Comparison of ENCODE assay signal across 30 cellular contexts in genomic region chr2:144326845-144327244, GRCh38.
DNase-seq lines count a peak whose midpoint lies in the region; ATAC-seq and TF ChIP-seq lines count a peak whose summit lies in the region.
"Had no signal": no experiment of that assay in that cellular context is flagged by ENCODE, and none has a peak within 500 bp of the region (broad histone marks: within the 10 kb centered on the region; RNA-seq: fewer than 3 reads in every experiment).

No MANE protein-coding gene starts in this region.

- H3K9me3 Mint-ChIP-seq in stimulated activated naive CD8-positive, alpha-beta T cell treated with anti-CD3 and anti-CD28 coated beads, Interleukin-15, Interleukin-2, amounts not matched to agents 100 ng/mL and 50 ng/mL, for 24 hours: no peaks in the 10 kb centered on the region
- H3K9me3 Mint-ChIP-seq in activated T-helper 1 cell treated with anti-CD3 and anti-CD28 coated beads, Interleukin-12 subunit alpha, Interleukin-12 subunit beta, Interleukin-2, Interleukin-4 antibody, amounts not matched to agents 30 ng/mL and 10 ng/mL and 1 ng/mL, durations not matched to agents 14 hours and 24 hours and 36 hours: peaks cover 4% of the 10 kb centered on the region
- H3K9me3 Mint-ChIP-seq in endodermal cell: peaks cover 5% of the 10 kb centered on the region
- H3K9me3 Mint-ChIP-seq: CD8-positive, alpha-beta T cell; memory B cell; T-helper 1 cell treated with Interleukin-12 subunit alpha and Interleukin-12 subunit beta and Interleukin-4 antibody, amounts not matched to agents 30 μg/mL and 1 μg/mL, for 36 hours had no signal

- H3K27me3 Mint-ChIP-seq in stimulated activated naive CD8-positive, alpha-beta T cell treated with anti-CD3 and anti-CD28 coated beads, Interleukin-15, Interleukin-2, amounts not matched to agents 100 ng/mL and 50 ng/mL, for 24 hours: no peaks in the 10 kb centered on the region
- H3K27me3 Mint-ChIP-seq in activated T-helper 1 cell treated with anti-CD3 and anti-CD28 coated beads, Interleukin-12 subunit alpha, Interleukin-12 subunit beta, Interleukin-2, Interleukin-4 antibody, amounts not matched to agents 30 ng/mL and 10 ng/mL and 1 ng/mL, durations not matched to agents 14 hours and 24 hours and 36 hours (ENCODE audit: insufficient read depth): no peaks in the 10 kb centered on the region
- no peaks in the 10 kb centered on the region for H3K27me3 Mint-ChIP-seq in endodermal cell (ENCODE audit: insufficient read depth)
- H3K27me3 Mint-ChIP-seq: memory B cell had no signal

- no peak overlapping the region for H3K27ac ChIP-seq in endodermal cell (ENCODE audit: low read depth, low read length)
- H3K27ac ChIP-seq: gastrocnemius medialis, right atrium auricular region, thyroid gland, vagina had no signal

- 94 to 100% methylated on average over 1 to 3 of the region's 3 CpGs for WGBS in endodermal cell (ENCODE audit: insufficient coverage in 1 of 2, insufficient read length in 1 of 2), 2 experiments

- no peak for ATAC-seq in stimulated activated naive CD8-positive, alpha-beta T cell treated with anti-CD3 and anti-CD28 coated beads, Interleukin-15, Interleukin-2, amounts not matched to agents 100 U/mL and 50 U/mL, for 24 hours
- ATAC-seq in GM19035 (IDR thresholded peaks at IDR 0.05; ENCODE audit: unreplicated experiment): no peak
- ATAC-seq: CD8-positive, alpha-beta T cell; gastrocnemius medialis; GM12878; left lobe of liver; Right ventricle myocardium inferior had no signal

- peaks cover 41% of the 10 kb centered on the region for H3K36me3 Mint-ChIP-seq in stimulated activated naive CD8-positive, alpha-beta T cell treated with anti-CD3 and anti-CD28 coated beads, Interleukin-15, Interleukin-2, amounts not matched to agents 100 ng/mL and 50 ng/mL, for 24 hours (ENCODE audit: low read depth)
- H3K36me3 Mint-ChIP-seq in activated T-helper 1 cell treated with anti-CD3 and anti-CD28 coated beads, Interleukin-12 subunit alpha, Interleukin-12 subunit beta, Interleukin-2, Interleukin-4 antibody, amounts not matched to agents 30 ng/mL and 10 ng/mL and 1 ng/mL, durations not matched to agents 14 hours and 24 hours and 36 hours (ENCODE audit: low read depth): peaks cover 18% of the 10 kb centered on the region
- peaks cover 2% of the 10 kb centered on the region for H3K36me3 Mint-ChIP-seq in endodermal cell (ENCODE audit: low read depth)

- H3K4me1 Mint-ChIP-seq in stimulated activated naive CD8-positive, alpha-beta T cell treated with anti-CD3 and anti-CD28 coated beads, Interleukin-15, Interleukin-2, amounts not matched to agents 100 ng/mL and 50 ng/mL, for 24 hours (ENCODE audit: low read depth): peaks cover 90% of the 10 kb centered on the region
- peaks cover 79% of the 10 kb centered on the region for H3K4me1 Mint-ChIP-seq in activated T-helper 1 cell treated with anti-CD3 and anti-CD28 coated beads, Interleukin-12 subunit alpha, Interleukin-12 subunit beta, Interleukin-2, Interleukin-4 antibody, amounts not matched to agents 30 ng/mL and 10 ng/mL and 1 ng/mL, durations not matched to agents 14 hours and 24 hours and 36 hours (ENCODE audit: low read depth)
- peaks cover 25% of the 10 kb centered on the region for H3K4me1 Mint-ChIP-seq in endodermal cell

- H3K27ac Mint-ChIP-seq in stimulated activated naive CD8-positive, alpha-beta T cell treated with anti-CD3 and anti-CD28 coated beads, Interleukin-15, Interleukin-2, amounts not matched to agents 100 ng/mL and 50 ng/mL, for 24 hours: peak overlapping the region; percentile 100
- peak overlapping the region; percentile 43 for H3K27ac Mint-ChIP-seq in activated T-helper 1 cell treated with anti-CD3 and anti-CD28 coated beads, Interleukin-12 subunit alpha, Interleukin-12 subunit beta, Interleukin-2, Interleukin-4 antibody, amounts not matched to agents 30 ng/mL and 10 ng/mL and 1 ng/mL, durations not matched to agents 14 hours and 24 hours and 36 hours
- H3K27ac Mint-ChIP-seq in endodermal cell: no peak overlapping the region
- H3K27ac Mint-ChIP-seq: memory B cell had no signal

- intact Hi-C loops in activated T-helper 1 cell treated with anti-CD3 and anti-CD28 coated beads, Interleukin-12 subunit alpha, Interleukin-12 subunit beta, Interleukin-2, Interleukin-4 antibody, amounts not matched to agents 30 ng/mL and 10 ng/mL and 1 ng/mL, durations not matched to agents 14 hours and 24 hours and 36 hours (cut with micrococcal nuclease): no loop called here

- in situ Hi-C loops in HAP-1 (cut with MboI; ENCODE audit: low sequenced_read_pairs): no loop called here

- H3K9me3 ChIP-seq in endodermal cell (ENCODE audit: control insufficient read depth, low read length) (peaks cover 9% of the 10 kb centered on the region), HAP-1 (peaks cover 5% of the 10 kb centered on the region; the same call in 1 of the 2 replicates)
- H3K9me3 ChIP-seq: BE2C, gastrocnemius medialis, right atrium auricular region, SK-N-SH, thyroid gland, vagina had no signal

- H3K4me1 ChIP-seq in endodermal cell (ENCODE audit: control insufficient read depth, insufficient read depth, low read length) (peaks cover 6% of the 10 kb centered on the region), HAP-1 (peaks cover 24% of the 10 kb centered on the region)
- H3K4me1 ChIP-seq: BE2C, thyroid gland had no signal

- no peak overlapping the region for H3K4me3 Mint-ChIP-seq in stimulated activated naive CD8-positive, alpha-beta T cell treated with anti-CD3 and anti-CD28 coated beads, Interleukin-15, Interleukin-2, amounts not matched to agents 100 ng/mL and 50 ng/mL, for 24 hours
- no peak overlapping the region for H3K4me3 Mint-ChIP-seq in activated T-helper 1 cell treated with anti-CD3 and anti-CD28 coated beads, Interleukin-12 subunit alpha, Interleukin-12 subunit beta, Interleukin-2, Interleukin-4 antibody, amounts not matched to agents 30 ng/mL and 10 ng/mL and 1 ng/mL, durations not matched to agents 14 hours and 24 hours and 36 hours
- no peak overlapping the region for H3K4me3 Mint-ChIP-seq in endodermal cell
- H3K4me3 Mint-ChIP-seq: CD8-positive, alpha-beta T cell; H9; memory B cell; T-helper 1 cell treated with Interleukin-12 subunit alpha and Interleukin-12 subunit beta and Interleukin-4 antibody, amounts not matched to agents 30 μg/mL and 1 μg/mL, for 36 hours had no signal

- H3K36me3 ChIP-seq in endodermal cell (ENCODE audit: control insufficient read depth, insufficient read depth, low read length): peaks cover 3% of the 10 kb centered on the region
- H3K36me3 ChIP-seq in HAP-1 (replicated peaks): no peaks in the 10 kb centered on the region
- H3K36me3 ChIP-seq: BE2C, gastrocnemius medialis, right atrium auricular region, thyroid gland, vagina had no signal

- no peak overlapping the region for H3K4me3 ChIP-seq in endodermal cell (ENCODE audit: low read length)
- H3K4me3 ChIP-seq in HAP-1: no peak overlapping the region
- H3K4me3 ChIP-seq: gastrocnemius medialis, GM12878, right atrium auricular region, smooth muscle cell, thyroid gland, vagina had no signal

- no peak overlapping the region for H3K9ac ChIP-seq in endodermal cell (ENCODE audit: extremely low read depth, low read length, poor library complexity, severe bottlenecking)
- H3K9ac ChIP-seq: SK-N-SH had no signal

- no peak for DNase-seq in stimulated activated naive CD8-positive, alpha-beta T cell treated with anti-CD3 and anti-CD28 coated beads, Interleukin-15, Interleukin-2, amounts not matched to agents 100 U/mL and 50 U/mL, for 24 hours
- no peak for DNase-seq in activated T-helper 1 cell treated with anti-CD3 and anti-CD28 coated beads, Interleukin-12 subunit alpha, Interleukin-12 subunit beta, Interleukin-2, Interleukin-4 antibody, amounts not matched to agents 30 ng/mL and 10 ng/mL and 1 ng/mL, durations not matched to agents 14 hours and 24 hours and 36 hours (ENCODE audit: low spot score)
- DNase-seq in endodermal cell (no peak), HAP-1 (ENCODE audit: low spot score in 2 of 2) (no peak), NCI-H446 treated with DMSO at 0.1 percent for 48 hours (lab: John Stamatoyannopoulos, UW) (no peak)
- DNase-seq: activated CD4-positive, CD25-positive, alpha-beta regulatory T cell; activated naive CD4-positive, alpha-beta T cell treated with Interleukin-2 at 50 U/mL for 16 hours; BE2C; CD8-positive, alpha-beta T cell; gastrocnemius medialis; H9; MV-4-11; NCI-H1436 treated with DMSO at 0.1 percent for 48 hours; NCI-H2081 treated with DMSO at 0.1 percent for 48 hours; NCI-H226; NCI-H69; posterior cingulate gyrus; SK-N-SH; stimulated activated CD4-positive, alpha-beta T cell treated with anti-CD3 and anti-CD28 coated beads, Interleukin-2, amount 100 ng/mL, for 24 hours; thyroid gland had no signal

- TF ChIP-seq CTCF in endodermal cell (conservative IDR thresholded peaks at IDR 0.05): peak; percentile 12

- H3K27me3 ChIP-seq in endodermal cell (ENCODE audit: control insufficient read depth, insufficient read depth, low read length, poor library complexity, severe bottlenecking): no peaks in the 10 kb centered on the region
- no peaks in the 10 kb centered on the region for H3K27me3 ChIP-seq in HAP-1 (ENCODE audit: low read depth)
- H3K27me3 ChIP-seq: BE2C, gastrocnemius medialis, right atrium auricular region, thyroid gland, vagina had no signal
